8 cellular contexts compared by ENCODE assay signal in the genomic region with DNA sequence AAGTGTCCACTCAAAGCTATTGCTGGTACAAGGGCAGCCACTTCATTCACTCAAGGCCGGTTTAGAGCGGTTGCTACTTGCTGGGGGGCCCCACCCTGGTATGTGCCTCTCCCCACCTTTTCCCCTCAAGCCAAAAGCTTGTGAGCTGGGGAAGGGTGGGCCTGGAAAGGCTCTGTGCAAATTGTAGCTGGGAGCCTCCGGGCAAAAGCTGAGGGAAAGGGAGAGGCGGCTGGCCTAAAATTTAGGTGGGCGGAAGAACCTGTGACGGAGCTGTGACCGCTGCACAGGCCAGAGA. TPM values are rescaled to one million over a fixed set of nuclear protein-coding genes. Genes with fewer than 3 reads are reported as not detected.
DNase-seq lines count a peak whose midpoint lies in the region; ATAC-seq and TF ChIP-seq lines count a peak whose summit lies in the region.

No MANE protein-coding gene starts in this region.

- H3K9me3 ChIP-seq in T-helper 17 cell (ENCODE audit: control insufficient read depth, low read length, poor library complexity, severe bottlenecking): no peaks in the 10 kb centered on the region
- no peaks in the 10 kb centered on the region for H3K9me3 ChIP-seq in skeletal muscle satellite cell (replicated peaks; ENCODE audit: low read length)

- no peaks in the 10 kb centered on the region for H3K79me2 ChIP-seq in GM23338 (replicated peaks; ENCODE audit: insufficient read depth)

- no peaks in the 10 kb centered on the region for H3K9me3 Mint-ChIP-seq in GM23338
- H3K9me3 Mint-ChIP-seq in glutamatergic neuron (ENCODE audit: unreplicated experiment): peaks cover 5% of the 10 kb centered on the region

- TF ChIP-seq CTCF in GM23338 (conservative IDR thresholded peaks at IDR 0.05; ENCODE audit: low read depth in 2 of 2) (no peak), glutamatergic neuron (IDR thresholded peaks at IDR 0.05; ENCODE audit: partially characterized antibody, unreplicated experiment) (no peak)

- peaks cover 13% of the 10 kb centered on the region for H3K4me1 Mint-ChIP-seq in GM23338
- H3K4me1 Mint-ChIP-seq in T-helper 17 cell: peaks cover 7% of the 10 kb centered on the region
- H3K4me1 Mint-ChIP-seq in glutamatergic neuron (ENCODE audit: low read depth, unreplicated experiment): peaks cover 6% of the 10 kb centered on the region

- peaks cover 21% of the 10 kb centered on the region for H3K36me3 ChIP-seq in GM23338 (ENCODE audit: insufficient read depth)
- H3K36me3 ChIP-seq in skeletal muscle satellite cell (ENCODE audit: insufficient read depth, low read length): peaks cover 41% of the 10 kb centered on the region

- H4K20me1 ChIP-seq in GM23338 (replicated peaks; ENCODE audit: insufficient read depth): peaks cover 12% of the 10 kb centered on the region

- H3K27ac Mint-ChIP-seq in GM23338: peak overlapping the region; percentile 84
- H3K27ac Mint-ChIP-seq in T-helper 17 cell: peak overlapping the region; percentile 51
- H3K27ac Mint-ChIP-seq in glutamatergic neuron (ENCODE audit: unreplicated experiment): no peak overlapping the region

- peak overlapping the region; percentile 69 for H3K9ac ChIP-seq in skeletal muscle satellite cell (ENCODE audit: low read depth, low read length)

- H3K4me3 Mint-ChIP-seq in GM23338 (peak overlapping the region; percentile 93), T-helper 17 cell (peak overlapping the region; percentile 97), glutamatergic neuron (ENCODE audit: unreplicated experiment) (peak overlapping the region; percentile 25)

- H3K27me3 ChIP-seq in GM23338 (ENCODE audit: insufficient read depth) (no peaks in the 10 kb centered on the region), skeletal muscle satellite cell (ENCODE audit: control insufficient read depth, insufficient read depth, low read length) (no peaks in the 10 kb centered on the region)

- H3K4me3 ChIP-seq in GM23338: peak overlapping the region; percentile 76
- no peak overlapping the region for H3K4me3 ChIP-seq in skeletal muscle satellite cell (ENCODE audit: low read length)

- H3F3A ChIP-seq in GM23338 (replicated peaks; ENCODE audit: low read depth): peaks cover 12% of the 10 kb centered on the region

- H3K27me3 Mint-ChIP-seq in GM23338 (ENCODE audit: insufficient read depth, low read depth, poor library complexity) (peaks cover 14% of the 10 kb centered on the region), T-helper 17 cell (no peaks in the 10 kb centered on the region), glutamatergic neuron (ENCODE audit: unreplicated experiment) (peaks cover 2% of the 10 kb centered on the region)

- H3K27ac ChIP-seq in GM23338 (ENCODE audit: low read depth): peak overlapping the region; percentile 93

- H3K4me2 ChIP-seq in GM23338: peak overlapping the region; percentile 81
- peak overlapping the region; percentile 95 for H3K4me2 ChIP-seq in skeletal muscle satellite cell (ENCODE audit: low read length)

- ATAC-seq in GM23338 (no peak), T-helper 17 cell (no peak), GM21528 (IDR thresholded peaks at IDR 0.05; ENCODE audit: low FRiP score, unreplicated experiment) (no peak)

- H3K36me3 Mint-ChIP-seq in GM23338 (ENCODE audit: low read depth) (peaks cover 58% of the 10 kb centered on the region), T-helper 17 cell (ENCODE audit: low read depth) (peaks cover 4% of the 10 kb centered on the region), glutamatergic neuron (ENCODE audit: unreplicated experiment) (peaks cover 3% of the 10 kb centered on the region)

- no peak overlapping the region for H2AFZ ChIP-seq in GM23338

- H3K4me1 ChIP-seq in GM23338 (ENCODE audit: insufficient read depth): peaks cover 12% of the 10 kb centered on the region
- H3K4me1 ChIP-seq in skeletal muscle satellite cell (ENCODE audit: control insufficient read depth, insufficient read depth, low read length): peaks cover 17% of the 10 kb centered on the region

- no peaks in the 10 kb centered on the region for H3K9me2 ChIP-seq in GM23338 (ENCODE audit: insufficient read depth)

- DNase-seq in GM23338 (ENCODE audit: low spot score) (no peak), T-helper 17 cell (no peak), glutamatergic neuron (no peak), anterior cingulate cortex (lab: John Stamatoyannopoulos, UW) (no peak), COR-L47 (lab: John Stamatoyannopoulos, UW) (no peak), D341Med (ENCODE audit: low spot score) (no peak)

TF ChIP-seq in GM23338, 12 proteins besides CTCF, POLR2A, EP300 and RAD21:
- no peak for TF ChIP-seq EZH2 (IDR thresholded peaks at IDR 0.05; ENCODE audit: low read depth, unreplicated experiment)
- no peak for TF ChIP-seq EZH2phosphoT487 (IDR thresholded peaks at IDR 0.05; ENCODE audit: unreplicated experiment)
- TF ChIP-seq, protein P1, sequence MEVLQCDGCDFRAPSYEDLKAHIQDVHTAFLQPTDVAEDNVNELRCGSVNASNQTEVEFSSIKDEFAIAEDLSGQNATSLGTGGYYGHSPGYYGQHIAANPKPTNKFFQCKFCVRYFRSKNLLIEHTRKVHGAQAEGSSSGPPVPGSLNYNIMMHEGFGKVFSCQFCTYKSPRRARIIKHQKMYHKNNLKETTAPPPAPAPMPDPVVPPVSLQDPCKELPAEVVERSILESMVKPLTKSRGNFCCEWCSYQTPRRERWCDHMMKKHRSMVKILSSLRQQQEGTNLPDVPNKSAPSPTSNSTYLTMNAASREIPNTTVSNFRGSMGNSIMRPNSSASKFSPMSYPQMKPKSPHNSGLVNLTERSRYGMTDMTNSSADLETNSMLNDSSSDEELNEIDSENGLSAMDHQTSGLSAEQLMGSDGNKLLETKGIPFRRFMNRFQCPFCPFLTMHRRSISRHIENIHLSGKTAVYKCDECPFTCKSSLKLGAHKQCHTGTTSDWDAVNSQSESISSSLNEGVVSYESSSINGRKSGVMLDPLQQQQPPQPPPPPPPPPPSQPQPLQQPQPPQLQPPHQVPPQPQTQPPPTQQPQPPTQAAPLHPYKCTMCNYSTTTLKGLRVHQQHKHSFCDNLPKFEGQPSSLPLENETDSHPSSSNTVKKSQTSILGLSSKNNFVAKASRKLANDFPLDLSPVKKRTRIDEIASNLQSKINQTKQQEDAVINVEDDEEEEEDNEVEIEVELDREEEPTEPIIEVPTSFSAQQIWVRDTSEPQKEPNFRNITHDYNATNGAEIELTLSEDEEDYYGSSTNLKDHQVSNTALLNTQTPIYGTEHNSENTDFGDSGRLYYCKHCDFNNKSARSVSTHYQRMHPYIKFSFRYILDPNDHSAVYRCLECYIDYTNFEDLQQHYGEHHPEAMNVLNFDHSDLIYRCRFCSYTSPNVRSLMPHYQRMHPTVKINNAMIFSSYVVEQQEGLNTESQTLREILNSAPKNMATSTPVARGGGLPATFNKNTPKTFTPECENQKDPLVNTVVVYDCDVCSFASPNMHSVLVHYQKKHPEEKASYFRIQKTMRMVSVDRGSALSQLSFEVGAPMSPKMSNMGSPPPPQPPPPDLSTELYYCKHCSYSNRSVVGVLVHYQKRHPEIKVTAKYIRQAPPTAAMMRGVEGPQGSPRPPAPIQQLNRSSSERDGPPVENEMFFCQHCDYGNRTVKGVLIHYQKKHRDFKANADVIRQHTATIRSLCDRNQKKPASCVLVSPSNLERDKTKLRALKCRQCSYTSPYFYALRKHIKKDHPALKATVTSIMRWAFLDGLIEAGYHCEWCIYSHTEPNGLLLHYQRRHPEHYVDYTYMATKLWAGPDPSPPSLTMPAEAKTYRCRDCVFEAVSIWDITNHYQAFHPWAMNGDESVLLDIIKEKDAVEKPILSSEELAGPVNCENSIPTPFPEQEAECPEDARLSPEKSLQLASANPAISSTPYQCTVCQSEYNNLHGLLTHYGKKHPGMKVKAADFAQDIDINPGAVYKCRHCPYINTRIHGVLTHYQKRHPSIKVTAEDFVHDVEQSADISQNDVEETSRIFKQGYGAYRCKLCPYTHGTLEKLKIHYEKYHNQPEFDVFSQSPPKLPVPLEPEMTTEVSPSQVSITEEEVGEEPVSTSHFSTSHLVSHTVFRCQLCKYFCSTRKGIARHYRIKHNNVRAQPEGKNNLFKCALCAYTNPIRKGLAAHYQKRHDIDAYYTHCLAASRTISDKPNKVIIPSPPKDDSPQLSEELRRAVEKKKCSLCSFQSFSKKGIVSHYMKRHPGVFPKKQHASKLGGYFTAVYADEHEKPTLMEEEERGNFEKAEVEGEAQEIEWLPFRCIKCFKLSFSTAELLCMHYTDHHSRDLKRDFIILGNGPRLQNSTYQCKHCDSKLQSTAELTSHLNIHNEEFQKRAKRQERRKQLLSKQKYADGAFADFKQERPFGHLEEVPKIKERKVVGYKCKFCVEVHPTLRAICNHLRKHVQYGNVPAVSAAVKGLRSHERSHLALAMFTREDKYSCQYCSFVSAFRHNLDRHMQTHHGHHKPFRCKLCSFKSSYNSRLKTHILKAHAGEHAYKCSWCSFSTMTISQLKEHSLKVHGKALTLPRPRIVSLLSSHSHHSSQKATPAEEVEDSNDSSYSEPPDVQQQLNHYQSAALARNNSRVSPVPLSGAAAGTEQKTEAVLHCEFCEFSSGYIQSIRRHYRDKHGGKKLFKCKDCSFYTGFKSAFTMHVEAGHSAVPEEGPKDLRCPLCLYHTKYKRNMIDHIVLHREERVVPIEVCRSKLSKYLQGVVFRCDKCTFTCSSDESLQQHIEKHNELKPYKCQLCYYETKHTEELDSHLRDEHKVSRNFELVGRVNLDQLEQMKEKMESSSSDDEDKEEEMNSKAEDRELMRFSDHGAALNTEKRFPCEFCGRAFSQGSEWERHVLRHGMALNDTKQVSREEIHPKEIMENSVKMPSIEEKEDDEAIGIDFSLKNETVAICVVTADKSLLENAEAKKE (CRISPR knock-in tag; IDR thresholded peaks at IDR 0.05): no peak
- TF ChIP-seq, protein P2, sequence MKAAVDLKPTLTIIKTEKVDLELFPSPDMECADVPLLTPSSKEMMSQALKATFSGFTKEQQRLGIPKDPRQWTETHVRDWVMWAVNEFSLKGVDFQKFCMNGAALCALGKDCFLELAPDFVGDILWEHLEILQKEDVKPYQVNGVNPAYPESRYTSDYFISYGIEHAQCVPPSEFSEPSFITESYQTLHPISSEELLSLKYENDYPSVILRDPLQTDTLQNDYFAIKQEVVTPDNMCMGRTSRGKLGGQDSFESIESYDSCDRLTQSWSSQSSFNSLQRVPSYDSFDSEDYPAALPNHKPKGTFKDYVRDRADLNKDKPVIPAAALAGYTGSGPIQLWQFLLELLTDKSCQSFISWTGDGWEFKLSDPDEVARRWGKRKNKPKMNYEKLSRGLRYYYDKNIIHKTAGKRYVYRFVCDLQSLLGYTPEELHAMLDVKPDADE (IDR thresholded peaks at IDR 0.05): no peak
TF ChIP-seq in GM23338: peak in this region for 0.

RNA-seq across cellular contexts. Expression of a gene that starts 0.3 kb away (rescaled TPM):
- 4.4 and 6.3 TPM in 2 replicates for total RNA-seq in GM23338 (2014; rRNA removed; shearing (Covaris generic))
- polyA plus RNA-seq in GM23338 (2016; fragmentation: Nextera tagmentation; extraction: Ambion mirVana): 3.1 and 3.7 TPM in 2 replicates
- total RNA-seq in T-helper 17 cell (1 to 10 TPM; 1.4 to 1.9 TPM), glutamatergic neuron (ENCODE audit: unreplicated experiment) (11.8 TPM)
- total RNA-seq in skeletal muscle satellite cell (2012; rRNA removed): 3.5 and 13.8 TPM in 2 replicates

RNA-seq across cellular contexts. Expression of a gene that starts 17.6 kb away (rescaled TPM):
- total RNA-seq in GM23338 (2014; rRNA removed; shearing (Covaris generic)): 27.1 and 27.3 TPM in 2 replicates
- polyA plus RNA-seq in GM23338 (2016; fragmentation: Nextera tagmentation; extraction: Ambion mirVana): 9.2 and 11.5 TPM in 2 replicates
- total RNA-seq in T-helper 17 cell: 10 to 100 TPM in 1 of 2 donors, 1 to 10 TPM in 1; 6.2 to 10.8 TPM
- 1.5 TPM for total RNA-seq in glutamatergic neuron (ENCODE audit: unreplicated experiment)
- 114 and 163 TPM in 2 replicates for total RNA-seq in skeletal muscle satellite cell (2012; rRNA removed)

Comparison
In these comparisons a context has a peak if more than half of its experiments do, and no peak if none do; other contexts are left out.
1. H3K4me3 Mint-ChIP-seq: peak in every context shown above with its lines; median percentile 97 in T-helper 17 cell; 93 in GM23338; 25 in glutamatergic neuron.